ENCODE assay signal across 9 cellular contexts in genomic region chr11:44728085-44728410, GRCh38. TPM values are rescaled to one million over a fixed set of nuclear protein-coding genes. Genes with fewer than 3 reads are reported as not detected.
A peak's percentile ranks its signal among the peaks of the same experiment; 100 is the strongest.
DNase-seq lines count a peak whose midpoint lies in the region; ATAC-seq and TF ChIP-seq lines count a peak whose summit lies in the region.
"Had no signal": no experiment of that assay in that cellular context is flagged by ENCODE, and none has a peak within 500 bp of the region (broad histone marks: within the 10 kb centered on the region; RNA-seq: fewer than 3 reads in every experiment).

No MANE protein-coding gene starts in this region.

- intact Hi-C loops in Caco-2 (cut with micrococcal nuclease; ENCODE audit: unreplicated experiment), result loop anchor here (1.0 to 5.0 kb wide), 3 partner anchors 106 to 183 kb away; no protein-coding TSS in a partner anchor
- intact Hi-C loops in PC-9 (cut with micrococcal nuclease; ENCODE audit: unreplicated experiment), result loop anchor here (5.0 to 10.0 kb wide), 3 partner anchors 106 to 184 kb away; no protein-coding TSS in a partner anchor
- intact Hi-C loops in esophagus muscularis mucosa (cut with DNase I), result loop anchor here (5.0 kb wide), 2 partner anchors 49 to 184 kb away; no protein-coding TSS in a partner anchor

- 0 out of 2 replicates have a peak overlapping the region, but pooled peaks have one; percentile 41 for H3K4me2 ChIP-seq in PC-9

- H3K4me1 ChIP-seq in Caco-2 (peaks cover 19% of the 10 kb centered on the region), PC-9 (replicated peaks; ENCODE audit: insufficient read depth) (no peaks in the 10 kb centered on the region), esophagus muscularis mucosa (peaks cover 53 to 78% (median 75%) of the 10 kb centered on the region in 4 donors)

- H3K9me2 ChIP-seq in PC-9 (ENCODE audit: insufficient read depth), result no peaks in the 10 kb centered on the region

- H3K4me3 Mint-ChIP-seq in Caco-2 (ENCODE audit: unreplicated experiment), result peak overlapping the region; percentile 76
- H3K4me3 Mint-ChIP-seq in progenitor cell of endocrine pancreas (ENCODE audit: low read depth), result peak overlapping the region; percentile 82

- peak overlapping the region; percentile 72 for H3K4me3 ChIP-seq in Caco-2 (ENCODE audit: low read depth, low read length)
- H3K4me3 ChIP-seq in PC-9, result no peak overlapping the region
- H3K4me3 ChIP-seq in esophagus muscularis mucosa, result peak overlapping the region; percentile 63 to 93 (median 76)

- CTCF ChIA-PET in Caco-2 (lab: Charles Lee), result no interaction called here
- CTCF ChIA-PET in PC-9 (lab: Charles Lee), result no interaction called here

- H3K36me3 ChIP-seq in Caco-2 (ENCODE audit: control insufficient read depth, insufficient read depth, low read length), result no peaks in the 10 kb centered on the region
- H3K36me3 ChIP-seq in PC-9 (ENCODE audit: low read depth), result no peaks in the 10 kb centered on the region
- H3K36me3 ChIP-seq in esophagus muscularis mucosa, result no peaks in the 10 kb centered on the region

- TF ChIP-seq EP300 in esophagus muscularis mucosa (IDR thresholded peaks at IDR 0.05), result no peak

- H2AFZ ChIP-seq in PC-9, result no peak overlapping the region

- H3K36me3 Mint-ChIP-seq in Caco-2 (ENCODE audit: insufficient read depth, unreplicated experiment), result no peaks in the 10 kb centered on the region
- no peaks in the 10 kb centered on the region for H3K36me3 Mint-ChIP-seq in progenitor cell of endocrine pancreas (ENCODE audit: insufficient read depth)

- TF ChIP-seq CTCF in Caco-2 (IDR thresholded peaks at IDR 0.05; ENCODE audit: insufficient read depth in 1 of 2, low read depth in 1 of 2, low read length in 1 of 2, severe bottlenecking in 1 of 2, unreplicated experiment in 1 of 2), result no peak
- peak; percentile 16; the same call in 1 of the 2 replicates for TF ChIP-seq CTCF in PC-9 (conservative IDR thresholded peaks at IDR 0.05)
- peak in 1 of 3 experiments; percentile 20 for TF ChIP-seq CTCF in esophagus muscularis mucosa (IDR thresholded peaks at IDR 0.05)
- no peak for TF ChIP-seq CTCF in progenitor cell of endocrine pancreas (IDR thresholded peaks at IDR 0.05; ENCODE audit: unreplicated experiment)

- DNase-seq in Caco-2 (no peak), PC-9 (no peak), esophagus muscularis mucosa (ENCODE audit: extremely low spot score) (peak; percentile 95), progenitor cell of endocrine pancreas (ENCODE audit: low spot score, unreplicated experiment) (no peak), T-helper 9 cell (no peak), germinal center (ENCODE audit: low spot score) (no peak)
- DNase-seq in stimulated activated naive CD4-positive, alpha-beta T cell treated with Interleukin-2 at 50 U/mL for 16 hours (lab: John Stamatoyannopoulos, UW), result no peak

- BruUV-seq in Caco-2 (replicated peaks; lab: Mats Ljungman, UMichigan) (no TSS peak), PC-9 (replicated peaks; lab: Mats Ljungman, UMichigan) (no TSS peak)

- no peak for TF ChIP-seq POLR2A in esophagus muscularis mucosa (IDR thresholded peaks at IDR 0.05; ENCODE audit: low read depth)

- H3K9me3 Mint-ChIP-seq in Caco-2 (ENCODE audit: unreplicated experiment), result no peaks in the 10 kb centered on the region
- H3K9me3 Mint-ChIP-seq in progenitor cell of endocrine pancreas (ENCODE audit: low read depth), result no peaks in the 10 kb centered on the region

- H3K27me3 Mint-ChIP-seq in Caco-2 (ENCODE audit: insufficient read depth, unreplicated experiment), result no peaks in the 10 kb centered on the region
- H3K27me3 Mint-ChIP-seq in progenitor cell of endocrine pancreas, result peaks cover 15% of the 10 kb centered on the region

- ATAC-seq in HG03439 (IDR thresholded peaks at IDR 0.05; ENCODE audit: unreplicated experiment), result no peak

- POLR2A ChIA-PET in Caco-2 (lab: Charles Lee), result no interaction called here
- POLR2A ChIA-PET in PC-9 (lab: Charles Lee; ENCODE audit: unreplicated experiment), result no interaction called here

- H3K27ac ChIP-seq in PC-9 (no peak overlapping the region), esophagus muscularis mucosa (replicated peaks in 1 of 4) (peak overlapping the region; percentile 88 to 93 (median 88))

- no peaks in the 10 kb centered on the region for H3K9me3 ChIP-seq in Caco-2
- no peaks in the 10 kb centered on the region for H3K9me3 ChIP-seq in PC-9 (ENCODE audit: insufficient read depth, low read depth)
- no peaks in the 10 kb centered on the region for H3K9me3 ChIP-seq in esophagus muscularis mucosa

- no peaks in the 10 kb centered on the region for H3K27me3 ChIP-seq in Caco-2 (replicated peaks; ENCODE audit: control insufficient read depth, insufficient read depth, low read length)
- H3K27me3 ChIP-seq in PC-9 (ENCODE audit: insufficient read depth, low read depth), result peaks cover 17% of the 10 kb centered on the region; the same call in 1 of the 2 replicates
- H3K27me3 ChIP-seq in esophagus muscularis mucosa, result no peaks in the 10 kb centered on the region

- WGBS in esophagus muscularis mucosa, result under 1% methylated on average over 13 of the region's 14 CpGs

- peaks cover 8% of the 10 kb centered on the region for H3K4me1 Mint-ChIP-seq in Caco-2 (ENCODE audit: low read depth, unreplicated experiment)
- H3K4me1 Mint-ChIP-seq in progenitor cell of endocrine pancreas (ENCODE audit: low read depth), result peaks cover 18% of the 10 kb centered on the region

- H3F3A ChIP-seq in PC-9 (ENCODE audit: insufficient read depth, low read depth), result no peaks in the 10 kb centered on the region

- no peaks in the 10 kb centered on the region for H4K20me1 ChIP-seq in PC-9 (ENCODE audit: insufficient read depth)

- H3K79me2 ChIP-seq in PC-9 (ENCODE audit: low read depth), result no peaks in the 10 kb centered on the region

- no peak overlapping the region for H3K27ac Mint-ChIP-seq in Caco-2 (ENCODE audit: unreplicated experiment)
- H3K27ac Mint-ChIP-seq in progenitor cell of endocrine pancreas, result peak overlapping the region; percentile 10

RNA-seq across cellular contexts. Expression of gene TSPAN18, which starts 1.3 kb away (rescaled TPM):
- 5.9 and 7.4 TPM in 2 replicates for total RNA-seq in Caco-2 (2022)
- not detected in 2 replicates for total RNA-seq in PC-9 (2021)
- total RNA-seq in esophagus muscularis mucosa, result 10 to 100 TPM; 27.7 to 70.1 (median 50.2) TPM
- 21.3 and 25.7 TPM in 2 replicates for total RNA-seq in progenitor cell of endocrine pancreas
- total RNA-seq: LHCN-M2 had no signal
